33 cellular contexts compared by ENCODE assay signal in the genomic region with DNA sequence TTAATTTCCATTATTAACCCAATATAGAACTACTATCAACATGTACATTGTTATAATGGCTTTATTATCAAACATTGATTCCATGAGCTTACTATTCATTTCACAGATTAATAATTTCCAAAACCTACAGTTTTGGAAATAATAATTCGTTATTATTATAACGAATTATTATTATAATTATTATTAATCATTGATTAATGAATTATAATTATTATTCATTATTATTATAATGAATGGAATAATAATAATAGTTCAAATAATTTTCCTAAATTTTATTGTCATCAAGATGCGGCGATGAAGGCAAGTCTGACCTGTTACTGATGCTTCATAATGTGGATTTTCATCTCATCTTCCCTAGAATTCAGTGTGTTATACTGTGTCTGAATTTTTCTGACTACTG. TPM values are rescaled to one million over a fixed set of nuclear protein-coding genes. Genes with fewer than 3 reads are reported as not detected.
"Had no signal": no experiment of that assay in that cellular context is flagged by ENCODE, and none has a peak within 500 bp of the region (broad histone marks: within the 10 kb centered on the region; RNA-seq: fewer than 3 reads in every experiment).

No MANE protein-coding gene starts in this region.

- H3K9me3 Mint-ChIP-seq: natural killer cell treated with Interleukin-12 subunit alpha and Interleukin-12 subunit beta and Interleukin-15 and Interleukin-18, amount 100 ng/mL, for 72 hours; stimulated activated effector memory CD8-positive, alpha-beta T cell treated with anti-CD3 and anti-CD28 coated beads, Interleukin-12 subunit alpha, Interleukin-12 subunit beta, amount 100 ng/mL, for 72 hours; stimulated activated naive CD8-positive, alpha-beta T cell treated with anti-CD3 and anti-CD28 coated beads, Interleukin-15, Interleukin-2, amounts not matched to agents 100 ng/mL and 50 ng/mL, for 24 hours had no signal

- H3K27me3 Mint-ChIP-seq: natural killer cell treated with Interleukin-12 subunit alpha and Interleukin-12 subunit beta and Interleukin-15 and Interleukin-18, amount 100 ng/mL, for 72 hours; progenitor cell of endocrine pancreas; stimulated activated naive B cell treated with anti-CD40 and anti-IgM and Interleukin-4, amounts not matched to agents 10 μg/mL and 1 μg/mL and 100 μg/mL, for 72 hours; stimulated activated naive CD8-positive, alpha-beta T cell treated with anti-CD3 and anti-CD28 coated beads, Interleukin-15, Interleukin-2, amounts not matched to agents 100 ng/mL and 50 ng/mL, for 24 hours had no signal

- H3K9me3 ChIP-seq: neutrophil, psoas muscle, right lobe of liver, thoracic aorta, thyroid gland, upper lobe of left lung, vagina had no signal

- DNase-seq: nephron progenitor cell; nucleus accumbens; posterior cingulate gyrus; psoas muscle; right cardiac atrium; right lobe of liver; sigmoid colon; small intestine; stimulated activated CD4-positive, alpha-beta T cell treated with anti-CD3 and anti-CD28 coated beads, Interleukin-15, amount 100 ng/mL, for 24 hours; stimulated activated CD4-positive, alpha-beta T cell treated with anti-CD3 and anti-CD28 coated beads, Interleukin-2, amount 100 ng/mL, for 24 hours; stimulated activated CD4-positive, alpha-beta T cell treated with anti-CD3 and anti-CD28 coated beads, Interleukin-2, amount 100 ng/mL, for 48 hours; stimulated activated CD4-positive, alpha-beta T cell treated with anti-CD3 and anti-CD28 coated beads, Interleukin-4, amount 100 ng/mL, for 24 hours; stimulated activated naive B cell treated with anti-CD40 and anti-IgM and Interleukin-4, amounts not matched to agents 10 μg/mL and 1 μg/mL and 100 μg/mL, for 72 hours; stimulated activated naive CD4-positive, alpha-beta T cell treated with Interleukin-2 at 50 U/mL for 16 hours; stomach; thyroid gland; trophoblast cell; upper lobe of left lung had no signal

- ATAC-seq: natural killer cell treated with Interleukin-12 subunit alpha and Interleukin-12 subunit beta and Interleukin-15 and Interleukin-18, amount 100 ng/mL, for 72 hours; psoas muscle; right cardiac atrium; right lobe of liver; stimulated activated effector memory CD8-positive, alpha-beta T cell treated with anti-CD3 and anti-CD28 coated beads, Interleukin-12 subunit alpha, Interleukin-12 subunit beta, amount 100 ng/mL, for 72 hours; stimulated activated naive B cell treated with anti-CD40 and anti-IgM and Interleukin-4, amounts not matched to agents 10 μg/mL and 1 μg/mL and 100 μg/mL, for 72 hours had no signal

- H3K27ac Mint-ChIP-seq: natural killer cell treated with Interleukin-12 subunit alpha and Interleukin-12 subunit beta and Interleukin-15 and Interleukin-18, amount 100 ng/mL, for 72 hours; nephron progenitor cell; progenitor cell of endocrine pancreas; stimulated activated effector memory CD8-positive, alpha-beta T cell treated with anti-CD3 and anti-CD28 coated beads, Interleukin-12 subunit alpha, Interleukin-12 subunit beta, amount 100 ng/mL, for 72 hours; stimulated activated naive B cell treated with anti-CD40 and anti-IgM and Interleukin-4, amounts not matched to agents 10 μg/mL and 1 μg/mL and 100 μg/mL, for 72 hours; stimulated activated naive CD8-positive, alpha-beta T cell treated with anti-CD3 and anti-CD28 coated beads, Interleukin-15, Interleukin-2, amounts not matched to agents 100 ng/mL and 50 ng/mL, for 24 hours had no signal

- H3K4me1 ChIP-seq: parathyroid adenoma, psoas muscle, sigmoid colon, stomach, thyroid gland, tibial nerve, upper lobe of left lung, vagina had no signal

- FAIRE-seq: small intestine, urothelium cell line had no signal

- H3K27ac ChIP-seq: neutrophil, parathyroid adenoma, psoas muscle, right lobe of liver, sigmoid colon, stomach, thoracic aorta, thyroid gland, tibial nerve, upper lobe of left lung, vagina had no signal

- H3K36me3 ChIP-seq: neutrophil, right lobe of liver had no signal

- H3K4me3 ChIP-seq: psoas muscle, right lobe of liver, sigmoid colon, stomach, thoracic aorta, thyroid gland, tibial nerve, upper lobe of left lung, vagina had no signal

- H3K4me1 Mint-ChIP-seq: nephron progenitor cell; neural crest cell; stimulated activated effector memory CD8-positive, alpha-beta T cell treated with anti-CD3 and anti-CD28 coated beads, Interleukin-12 subunit alpha, Interleukin-12 subunit beta, amount 100 ng/mL, for 72 hours had no signal

- H3K9ac ChIP-seq: parathyroid adenoma had no signal

- H3K4me3 Mint-ChIP-seq: natural killer cell treated with Interleukin-12 subunit alpha and Interleukin-12 subunit beta and Interleukin-15 and Interleukin-18, amount 100 ng/mL, for 72 hours; nephron progenitor cell; neural crest cell; stimulated activated effector memory CD8-positive, alpha-beta T cell treated with anti-CD3 and anti-CD28 coated beads, Interleukin-12 subunit alpha, Interleukin-12 subunit beta, amount 100 ng/mL, for 72 hours; stimulated activated naive B cell treated with anti-CD40 and anti-IgM and Interleukin-4, amounts not matched to agents 10 μg/mL and 1 μg/mL and 100 μg/mL, for 72 hours; stimulated activated naive CD8-positive, alpha-beta T cell treated with anti-CD3 and anti-CD28 coated beads, Interleukin-15, Interleukin-2, amounts not matched to agents 100 ng/mL and 50 ng/mL, for 24 hours had no signal

RNA-seq across cellular contexts. Expression of a gene that starts 28.1 kb away (rescaled TPM):
- total RNA-seq: natural killer cell treated with Interleukin-12 subunit alpha and Interleukin-12 subunit beta and Interleukin-15 and Interleukin-18, amount 100 ng/mL, for 72 hours; neural crest cell; osteocyte; right cardiac atrium; skeletal muscle tissue; subcutaneous adipose tissue; temporal lobe; thoracic aorta; thyroid gland; tibial nerve; vagina had no signal
- polyA plus RNA-seq: right cardiac atrium had no signal
